1 cellular context compared by ENCODE assay signal in genomic region chr19:17209126-17210036, GRCh38.
TF ChIP-seq lines count a peak whose summit lies in the region.

No MANE protein-coding gene starts in this region.

TF ChIP-seq in HepG2, 621 proteins besides CTCF, POLR2A, EP300 and RAD21:
- TF ChIP-seq AGO2 (optimal IDR thresholded peaks at IDR 0.05; ENCODE audit: low read depth, low read length) (peak; percentile 48), PAWR (CRISPR knock-in tag; IDR thresholded peaks at IDR 0.05; ENCODE audit: borderline replicate concordance) (no peak), ISL2 (CRISPR knock-in tag; IDR thresholded peaks at IDR 0.05) (no peak), ZSCAN12 (CRISPR knock-in tag; IDR thresholded peaks at IDR 0.05) (no peak), SMYD3 (CRISPR knock-in tag; IDR thresholded peaks at IDR 0.05) (no peak)
